ENCODE assay signal across 8 cellular contexts in genomic region chr3:148991219-148992026, GRCh38. TPM values are rescaled to one million over a fixed set of nuclear protein-coding genes. Genes with fewer than 3 reads are reported as not detected.
DNase-seq lines count a peak whose midpoint lies in the region; ATAC-seq and TF ChIP-seq lines count a peak whose summit lies in the region.

GYG1 (plus strand) TSS chr3:148991540; CDS start chr3:148991641, 101 bp downstream.

- peak within 1 kb of the TSS; percentile 92 for H3K4me2 ChIP-seq in osteoblast (ENCODE audit: insufficient read depth, low read length)

- H3K9me3 Mint-ChIP-seq in activated naive CD4-positive, alpha-beta T cell treated with anti-CD3 and anti-CD28 coated beads, Interleukin-2, amount 50 U/mL, for 24 hours, result no peaks in the 10 kb centered on the region

- ATAC-seq in GM21825 (IDR thresholded peaks at IDR 0.05; ENCODE audit: unreplicated experiment), result peak; percentile 83
- ATAC-seq in SK-N-SH treated with all-trans-retinoic acid at 6 μM for 48 hours, result peak; percentile 96
- peak; percentile 77 for ATAC-seq in thoracic aorta (ENCODE audit: insufficient number of reproducible peaks, low FRiP score, low read depth)

- peaks cover 3% of the 10 kb centered on the region for H3K36me3 Mint-ChIP-seq in activated naive CD4-positive, alpha-beta T cell treated with anti-CD3 and anti-CD28 coated beads, Interleukin-2, amount 50 U/mL, for 24 hours

- H3K27ac ChIP-seq in osteoblast (ENCODE audit: low read depth, low read length) (peak within 1 kb of the TSS; percentile 71), thoracic aorta (peak within 1 kb of the TSS; percentile 98 to 99)

- H3K4me1 ChIP-seq in osteoblast (ENCODE audit: insufficient read depth, low read length), result peaks cover 22% of the 10 kb centered on the region
- H3K4me1 ChIP-seq in thoracic aorta (ENCODE audit: control insufficient read depth in 1 of 2, low read depth in 2 of 2), result peaks cover 8 to 34% of the 10 kb centered on the region in 2 donors

- H3K4me3 Mint-ChIP-seq in activated naive CD4-positive, alpha-beta T cell treated with anti-CD3 and anti-CD28 coated beads, Interleukin-2, amount 50 U/mL, for 24 hours, result peak within 1 kb of the TSS; percentile 91

- peak within 1 kb of the TSS; percentile 96 for H2AFZ ChIP-seq in osteoblast (ENCODE audit: low read length)

- TF ChIP-seq CTCF in osteoblast (IDR thresholded peaks at IDR 0.05; ENCODE audit: extremely low read depth, low read depth, low read length), result peak; percentile 17
- peak; percentile 26 for TF ChIP-seq CTCF in thoracic aorta (IDR thresholded peaks at IDR 0.05)

- H3K79me2 ChIP-seq in osteoblast (ENCODE audit: insufficient read depth, low read length), result peaks cover 43% of the 10 kb centered on the region

- no peaks in the 10 kb centered on the region for H3K27me3 Mint-ChIP-seq in activated naive CD4-positive, alpha-beta T cell treated with anti-CD3 and anti-CD28 coated beads, Interleukin-2, amount 50 U/mL, for 24 hours

- H3K27me3 ChIP-seq in osteoblast (ENCODE audit: insufficient read depth, low read length) (no peaks in the 10 kb centered on the region), thoracic aorta (replicated peaks; ENCODE audit: insufficient read depth) (no peaks in the 10 kb centered on the region)

- peaks cover 22% of the 10 kb centered on the region for H3K36me3 ChIP-seq in osteoblast (ENCODE audit: insufficient read depth, low read length)
- peaks cover 15% of the 10 kb centered on the region for H3K36me3 ChIP-seq in thoracic aorta

- peak within 1 kb of the TSS; percentile 85 for H3K4me3 ChIP-seq in osteoblast (ENCODE audit: insufficient read depth, low read length)
- H3K4me3 ChIP-seq in thoracic aorta, result peak within 1 kb of the TSS; percentile 96

- DNase-seq in ELR (ENCODE audit: low read depth), result peak; percentile 87
- peak; percentile 51 to 59 for DNase-seq in Kasumi-1 (lab: John Stamatoyannopoulos, UW)
- peak; percentile 83 for DNase-seq in glomerular visceral epithelial cell (ENCODE audit: extremely low spot score)
- DNase-seq in osteoblast (ENCODE audit: insufficient read length, low spot score, missing footprints), result peak; percentile 98
- peak; percentile 45 for DNase-seq in thoracic aorta (ENCODE audit: low spot score)

- H3K27ac Mint-ChIP-seq in activated naive CD4-positive, alpha-beta T cell treated with anti-CD3 and anti-CD28 coated beads, Interleukin-2, amount 50 U/mL, for 24 hours, result peak within 1 kb of the TSS; percentile 93

- H3K9me3 ChIP-seq in osteoblast (ENCODE audit: low read depth, low read length), result no peaks in the 10 kb centered on the region
- no peaks in the 10 kb centered on the region for H3K9me3 ChIP-seq in thoracic aorta

- peaks cover 24% of the 10 kb centered on the region for H3K4me1 Mint-ChIP-seq in activated naive CD4-positive, alpha-beta T cell treated with anti-CD3 and anti-CD28 coated beads, Interleukin-2, amount 50 U/mL, for 24 hours

- H4K20me1 ChIP-seq in osteoblast (ENCODE audit: insufficient read depth, low read length), result peaks cover 12% of the 10 kb centered on the region

TF ChIP-seq in SK-N-SH treated with all-trans-retinoic acid at 6 μM for 48 hours, 23 proteins besides CTCF, POLR2A, EP300 and RAD21:
- TF ChIP-seq ARNTL (CRISPR knock-in tag; IDR thresholded peaks at IDR 0.05; ENCODE audit: borderline replicate concordance, low read depth) (peak; percentile 94), ZNF565 (CRISPR knock-in tag; conservative IDR thresholded peaks at IDR 0.05; ENCODE audit: low read depth) (no peak)
TF ChIP-seq in SK-N-SH treated with all-trans-retinoic acid at 6 μM for 48 hours: peak in this region for 1.

RNA-seq across cellular contexts. Expression of gene GYG1, which starts in this region (rescaled TPM):
- total RNA-seq in osteoblast, result 42.3 and 54.8 TPM in 2 replicates
- 10 to 100 TPM; 72.6 to 89.5 TPM for total RNA-seq in thoracic aorta

Comparison
In these comparisons a context has a peak if more than half of its experiments do, and no peak if none do; other contexts are left out.
1. Peak in every context shown above with its lines: DNase-seq, ATAC-seq, H3K4me3 ChIP-seq and H3K27ac ChIP-seq.
2. DNase-seq: peak in every context shown above with its lines; median percentile 98 in osteoblast; 87 in ELR; 83 in glomerular visceral epithelial cell; 55 in Kasumi-1; 45 in thoracic aorta.